19 cellular contexts compared by ENCODE assay signal in genomic region chr14:29168149-29168548, GRCh38.
"Had no signal": no experiment of that assay in that cellular context is flagged by ENCODE, and none has a peak within 500 bp of the region (broad histone marks: within the 10 kb centered on the region; RNA-seq: fewer than 3 reads in every experiment).

No MANE protein-coding gene starts in this region.

- ATAC-seq: activated CD4-positive, CD25-positive, alpha-beta regulatory T cell treated with anti-CD3 and anti-CD28 coated beads, Interleukin-2, amount 50 U/mL, for 24 hours; gastrocnemius medialis had no signal

- H3K27ac Mint-ChIP-seq: stimulated activated naive CD8-positive, alpha-beta T cell treated with anti-CD3 and anti-CD28 coated beads, Interleukin-15, Interleukin-2, amounts not matched to agents 100 ng/mL and 50 ng/mL, for 24 hours had no signal

- H3K4me1 ChIP-seq: ascending aorta, breast epithelium, gastrocnemius medialis, left ventricle myocardium inferior, suprapubic skin, transverse colon had no signal

- H3K4me3 Mint-ChIP-seq: stimulated activated naive CD8-positive, alpha-beta T cell treated with anti-CD3 and anti-CD28 coated beads, Interleukin-15, Interleukin-2, amounts not matched to agents 100 ng/mL and 50 ng/mL, for 24 hours had no signal

- H3K27me3 ChIP-seq: ascending aorta, breast epithelium, gastrocnemius medialis, suprapubic skin, transverse colon had no signal

- H3K4me3 ChIP-seq: ascending aorta, breast epithelium, coronary artery, gastrocnemius medialis, left ventricle myocardium inferior, suprapubic skin, transverse colon had no signal

- H3K9me3 ChIP-seq: ascending aorta, gastrocnemius medialis, suprapubic skin, transverse colon had no signal

- DNase-seq: activated CD4-positive, alpha-beta T cell treated with anti-CD3 and anti-CD28 coated beads, Interleukin-2, amount 50 U/mL, for 1 hour; activated CD8-positive, alpha-beta memory T cell treated with anti-CD3 and anti-CD28 coated beads for 24 hours; activated CD8-positive, alpha-beta memory T cell treated with anti-CD3 and anti-CD28 coated beads, Interleukin-2, amount 50 U/mL, for 48 hours; activated effector memory CD4-positive, alpha-beta T cell treated with anti-CD3 and anti-CD28 coated beads, Interleukin-2, amount 50 U/mL, for 16 hours; activated naive CD4-positive, alpha-beta T cell treated with anti-CD3 and anti-CD28 coated beads, Interleukin-2, amount 50 U/mL, for 16 hours; activated T-cell treated with anti-CD3 and anti-CD28 coated beads, Interleukin-2, amount 50 U/mL, for 48 hours; gastrocnemius medialis; head of caudate nucleus; kidney glomerular epithelial cell; left ventricle myocardium inferior; retina; stimulated activated CD4-positive, alpha-beta T cell treated with anti-CD3 and anti-CD28 coated beads, Interleukin-2, amount 100 ng/mL, for 24 hours; transverse colon had no signal

- H3K27ac ChIP-seq: ascending aorta, breast epithelium, coronary artery, gastrocnemius medialis, left ventricle myocardium inferior, suprapubic skin, transverse colon had no signal

- H3K36me3 ChIP-seq: ascending aorta, breast epithelium, gastrocnemius medialis, left ventricle myocardium inferior, suprapubic skin, transverse colon had no signal

- H3K9me3 Mint-ChIP-seq: stimulated activated naive CD8-positive, alpha-beta T cell treated with anti-CD3 and anti-CD28 coated beads, Interleukin-15, Interleukin-2, amounts not matched to agents 100 ng/mL and 50 ng/mL, for 24 hours had no signal

- H3K27me3 Mint-ChIP-seq: stimulated activated naive CD8-positive, alpha-beta T cell treated with anti-CD3 and anti-CD28 coated beads, Interleukin-15, Interleukin-2, amounts not matched to agents 100 ng/mL and 50 ng/mL, for 24 hours had no signal
